In genomic region chr3:160748226-160748625, GRCh38 we compare ENCODE assay signal across 30 cellular contexts.
"Had no signal": no experiment of that assay in that cellular context is flagged by ENCODE, and none has a peak within 500 bp of the region (broad histone marks: within the 10 kb centered on the region; RNA-seq: fewer than 3 reads in every experiment).

No MANE protein-coding gene starts in this region.

- H3K9me3 ChIP-seq: ascending aorta, SJSA1, SK-N-SH had no signal

- H3K4me3 ChIP-seq: ascending aorta, cardiac muscle cell, K562, SJSA1 had no signal

- H3K4me1 ChIP-seq: SJSA1 had no signal

- ATAC-seq: activated CD4-positive, alpha-beta T cell treated with anti-CD3 and anti-CD28 coated beads for 36 hours; activated CD4-positive, CD25-positive, alpha-beta regulatory T cell treated with anti-CD3 and anti-CD28 coated beads, Interleukin-2, amount 50 U/mL, for 24 hours; activated CD8-positive, alpha-beta memory T cell treated with anti-CD3 and anti-CD28 coated beads, Interleukin-2, amount 10 ng/mL, durations not matched to agents 7 days and 5 days; K562; Panc1; WTC11 had no signal

- H3K27me3 ChIP-seq: ascending aorta had no signal

- H3K9me2 ChIP-seq: SK-N-SH had no signal

- DNase-seq: activated CD4-positive, alpha-beta memory T cell treated with anti-CD3 and anti-CD28 coated beads, Interleukin-2, amount 10 ng/mL, durations not matched to agents 7 days and 5 days; activated CD4-positive, alpha-beta T cell treated with anti-CD3 and anti-CD28 coated beads for 36 hours; activated CD4-positive, alpha-beta T cell treated with anti-CD3 and anti-CD28 coated beads, Interleukin-2, amount 50 U/mL, for 1 hour; activated CD8-positive, alpha-beta memory T cell treated with anti-CD3 and anti-CD28 coated beads for 24 hours; activated CD8-positive, alpha-beta memory T cell treated with anti-CD3 and anti-CD28 coated beads, Interleukin-2, amount 10 ng/mL, durations not matched to agents 7 days and 5 days; activated CD8-positive, alpha-beta memory T cell treated with anti-CD3 and anti-CD28 coated beads, Interleukin-2, amount 50 U/mL, for 48 hours; activated effector memory CD4-positive, alpha-beta T cell treated with anti-CD3 and anti-CD28 coated beads, Interleukin-2, amount 50 U/mL, for 16 hours; activated naive CD4-positive, alpha-beta T cell; activated naive CD4-positive, alpha-beta T cell treated with anti-CD3 and anti-CD28 coated beads, Interleukin-2, amount 50 U/mL, for 16 hours; activated naive CD8-positive, alpha-beta T cell treated with anti-CD3 and anti-CD28 coated beads for 36 hours; activated T-cell treated with anti-CD3 and anti-CD28 coated beads, Interleukin-2, amount 50 U/mL, for 48 hours; IMR-90; Karpas-422; NCI-H1048; NCI-H1105 treated with DMSO at 0.1 percent for 48 hours; NCI-H1436; NCI-H1694; NCI-H1930; NCI-H2081 treated with DMSO at 0.1 percent for 48 hours; NCI-H226; NCI-H524 treated with DMSO at 0.1 percent for 48 hours; SHP77 treated with DMSO at 0.1 percent for 48 hours; SK-N-SH had no signal

- H3K36me3 ChIP-seq: ascending aorta, cardiac muscle cell, SJSA1 had no signal

- H3K27ac ChIP-seq: ascending aorta, cardiac muscle cell, SJSA1 had no signal

- H3K9ac ChIP-seq: SK-N-SH had no signal

- H3K4me2 ChIP-seq: SK-N-SH had no signal
